ENCODE assay signal across 11 cellular contexts in the genomic region with DNA sequence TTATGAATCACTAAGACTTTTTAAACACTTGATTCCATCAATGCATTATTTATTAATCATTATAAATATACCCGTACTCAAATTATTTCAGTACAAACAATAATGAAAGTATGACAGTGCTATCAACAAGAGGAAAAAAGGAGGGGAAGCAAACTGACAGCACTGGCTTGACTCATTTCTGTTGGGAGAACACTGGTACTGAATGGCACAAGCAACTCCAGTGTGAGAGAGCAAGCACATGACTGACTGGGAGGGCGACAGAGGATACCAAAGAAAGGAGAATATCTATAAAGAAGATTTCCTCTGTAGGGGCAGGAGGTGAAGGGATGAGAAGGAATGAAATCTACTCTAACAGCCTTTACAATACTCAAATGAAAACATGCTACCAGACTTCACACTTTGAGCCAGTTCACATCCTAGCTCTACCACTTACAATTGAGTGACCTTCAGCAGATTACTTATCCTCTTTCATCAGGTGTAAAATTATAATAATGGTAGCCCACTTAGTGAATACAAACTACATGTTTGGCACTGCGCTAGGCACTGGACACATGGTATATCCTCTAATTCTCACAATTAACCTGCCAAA. TPM values are rescaled to one million over a fixed set of nuclear protein-coding genes. Genes with fewer than 3 reads are reported as not detected.
A peak's percentile ranks its signal among the peaks of the same experiment; 100 is the strongest.
DNase-seq lines count a peak whose midpoint lies in the region; ATAC-seq, FAIRE-seq and TF ChIP-seq lines count a peak whose summit lies in the region.
"Had no signal": no experiment of that assay in that cellular context is flagged by ENCODE, and none has a peak within 500 bp of the region (broad histone marks: within the 10 kb centered on the region; RNA-seq: fewer than 3 reads in every experiment).

No MANE protein-coding gene starts in this region.

- H3K4me1 Mint-ChIP-seq in astrocyte (ENCODE audit: low read depth, unreplicated experiment): peaks cover 32% of the 10 kb centered on the region

- H3K36me3 Mint-ChIP-seq in astrocyte (ENCODE audit: low read depth, unreplicated experiment): no peaks in the 10 kb centered on the region

- WGBS in lower leg skin, 2 donors: 79 to 90% methylated on average over 3 of the region's 3 CpGs

- H3K9ac ChIP-seq in astrocyte (ENCODE audit: low read length): no peak overlapping the region

- H4K20me1 ChIP-seq in astrocyte (ENCODE audit: insufficient read depth, low read length): no peaks in the 10 kb centered on the region

- no peaks in the 10 kb centered on the region for H3K36me3 ChIP-seq in H7 (replicated peaks; ENCODE audit: control insufficient read depth, insufficient read depth, low read length)
- H3K36me3 ChIP-seq in astrocyte (ENCODE audit: insufficient read depth, low read length): no peaks in the 10 kb centered on the region
- H3K36me3 ChIP-seq: ovary, WERI-Rb-1 had no signal

- peak overlapping the region; percentile 86 for H3K4me3 Mint-ChIP-seq in astrocyte (ENCODE audit: unreplicated experiment)

- H3K27me3 Mint-ChIP-seq in astrocyte (ENCODE audit: low read depth, unreplicated experiment): no peaks in the 10 kb centered on the region

- peak overlapping the region; percentile 89 for H3K27ac Mint-ChIP-seq in astrocyte (ENCODE audit: unreplicated experiment)

- H3K4me2 ChIP-seq in astrocyte (ENCODE audit: low read length): no peak overlapping the region

- H3K27me3 ChIP-seq in H7 (ENCODE audit: control insufficient read depth, insufficient read depth, low read length) (no peaks in the 10 kb centered on the region), astrocyte (ENCODE audit: insufficient read depth, low read length) (no peaks in the 10 kb centered on the region)
- H3K27me3 ChIP-seq: ovary had no signal

- no peak for TF ChIP-seq POLR2A in lower leg skin (IDR thresholded peaks at IDR 0.05)
- TF ChIP-seq POLR2A in erythroblast (IDR thresholded peaks at IDR 0.05; ENCODE audit: low read length): no peak

- no peak for ATAC-seq in GM18909 (IDR thresholded peaks at IDR 0.05; ENCODE audit: poor library complexity, unreplicated experiment)

- FAIRE-seq in astrocyte (lab: Jason Lieb, UNC): no peak

- H2AFZ ChIP-seq in astrocyte (ENCODE audit: low read depth, low read length): no peak overlapping the region

- no peaks in the 10 kb centered on the region for H3K9me3 ChIP-seq in astrocyte (ENCODE audit: insufficient read depth, low read depth, low read length)
- H3K9me3 ChIP-seq: ovary had no signal

- peak; percentile 27 for DNase-seq in H7
- peak; percentile 12 for DNase-seq in astrocyte (ENCODE audit: low read depth)
- DNase-seq in hippocampal formation (lab: John Stamatoyannopoulos, UW): peak; percentile 69 to 85
- DNase-seq in retinal pigment epithelial cell (ENCODE audit: low read depth): peak; percentile 66
- DNase-seq in lower leg skin (ENCODE audit: low spot score in 2 of 2): no peak
- DNase-seq in erythroblast (lab: John Stamatoyannopoulos, UW): no peak
- DNase-seq in NCI-H2029 (lab: John Stamatoyannopoulos, UW): no peak
- DNase-seq: NCI-H524 treated with DMSO at 0.1 percent for 48 hours, ovary, WERI-Rb-1 had no signal

- H3K4me1 ChIP-seq in astrocyte (ENCODE audit: insufficient read depth, low read length): peaks cover 21% of the 10 kb centered on the region

- TF ChIP-seq CTCF in astrocyte (IDR thresholded peaks at IDR 0.05; ENCODE audit: insufficient read depth, low read depth, low read length): no peak
- no peak for TF ChIP-seq CTCF in retinal pigment epithelial cell (conservative IDR thresholded peaks at IDR 0.05; ENCODE audit: low read depth, low read length)
- no peak for TF ChIP-seq CTCF in lower leg skin (IDR thresholded peaks at IDR 0.05)

- no peaks in the 10 kb centered on the region for H3K79me2 ChIP-seq in astrocyte (ENCODE audit: insufficient read depth, low read length)

- H3K27ac ChIP-seq in astrocyte (ENCODE audit: low read depth, low read length): no peak overlapping the region
- H3K27ac ChIP-seq: ovary, WERI-Rb-1 had no signal

- intact Hi-C loops in lower leg skin (cut with DNase I; ENCODE audit: low total_unique reads): no loop called here

- H3K9me3 Mint-ChIP-seq in astrocyte (ENCODE audit: unreplicated experiment): peaks cover 2% of the 10 kb centered on the region

- H3K4me3 ChIP-seq in H7 (ENCODE audit: insufficient read depth, low read depth, low read length): no peak overlapping the region
- no peak overlapping the region for H3K4me3 ChIP-seq in astrocyte (ENCODE audit: insufficient read depth, low read depth, low read length)
- H3K4me3 ChIP-seq in retinal pigment epithelial cell (ENCODE audit: low read length): peak overlapping the region; percentile 28
- H3K4me3 ChIP-seq in lower leg skin (ENCODE audit: low read depth, poor library complexity, severe bottlenecking): no peak overlapping the region
- H3K4me3 ChIP-seq: ovary had no signal

RNA-seq across cellular contexts. Expression of a gene that starts 1.5 kb away (rescaled TPM):
- total RNA-seq in H7 (2014; rRNA removed; shearing (Covaris generic)): 25.0 and 28.4 TPM in 2 replicates
- 70.4 and 85.9 TPM in 2 replicates for total RNA-seq in astrocyte
- 10 to 100 TPM; 54.0 to 83.5 (median 65.8) TPM for total RNA-seq in lower leg skin

RNA-seq across cellular contexts. Expression of a gene that starts 51.6 kb away (rescaled TPM):
- 2.0 and 2.8 TPM in 2 replicates for total RNA-seq in H7 (2014; rRNA removed; shearing (Covaris generic))
- total RNA-seq in astrocyte: 2.2 TPM in 2 replicates
- total RNA-seq in lower leg skin: 1 to 10 TPM in 1 of 4 donors, under 1 TPM in 2, not detected in 1; 0.27 to 1.4 (median 0.78) TPM

Comparison
In these comparisons a context has a peak if more than half of its experiments do, and no peak if none do; other contexts are left out.
1. DNase-seq: peak in H7 (single experiment), astrocyte (single experiment), hippocampal formation (2 of 2) and retinal pigment epithelial cell (single experiment); none in lower leg skin (0 of 2), erythroblast (0 of 2) and NCI-H2029 (single experiment).